ENCODE assay signal across 22 cellular contexts in the genomic region with DNA sequence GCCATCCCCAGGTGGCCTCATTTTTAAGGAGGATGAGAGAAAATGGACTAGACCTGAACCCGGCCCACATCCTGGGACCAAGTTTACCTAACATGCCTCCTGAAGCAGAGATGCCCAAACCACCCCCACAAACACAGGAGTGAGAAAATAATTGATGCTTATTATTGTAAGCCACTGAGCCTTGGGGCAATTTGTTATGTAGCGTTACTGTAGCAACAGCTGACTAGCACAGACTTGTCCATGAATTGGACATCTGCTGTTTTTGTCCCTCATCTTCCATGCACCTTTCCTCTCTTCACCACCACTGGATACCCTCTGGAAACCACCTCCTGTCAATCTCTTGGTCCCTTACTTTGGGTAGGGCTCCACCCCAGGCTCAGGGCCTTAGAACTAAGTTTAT.
"Had no signal": no experiment of that assay in that cellular context is flagged by ENCODE, and none has a peak within 500 bp of the region (broad histone marks: within the 10 kb centered on the region; RNA-seq: fewer than 3 reads in every experiment).

No MANE protein-coding gene starts in this region.

- H3K4me1 Mint-ChIP-seq: activated T-helper 17 cell treated with anti-CD3 and anti-CD28 coated beads, Interleukin-2, amount 50 U/mL, for 72 hours; T-helper 17 cell had no signal

- H3K36me3 ChIP-seq: heart right ventricle, lower lobe of right lung, spleen, thoracic aorta had no signal

- H3K4me3 Mint-ChIP-seq: activated B cell treated with CpG ODN at 0.5 μM for 24 hours; activated CD4-positive, alpha-beta T cell treated with anti-CD3 and anti-CD28 coated beads for 36 hours; activated T-cell treated with anti-CD3 and anti-CD28 coated beads, Interleukin-2, amount 50 U/mL, for 24 hours; activated T-helper 17 cell treated with anti-CD3 and anti-CD28 coated beads, Interleukin-2, amount 50 U/mL, for 72 hours; naive B cell; T-helper 17 cell; type B pancreatic cell had no signal

- DNase-seq: activated B cell treated with CpG ODN at 0.5 μM for 24 hours; activated CD4-positive, alpha-beta T cell treated with anti-CD3 and anti-CD28 coated beads for 36 hours; activated CD4-positive, alpha-beta T cell treated with anti-CD3 and anti-CD28 coated beads, Interleukin-2, amount 50 U/mL, for 4 hours; activated CD8-positive, alpha-beta memory T cell treated with anti-CD3 and anti-CD28 coated beads for 24 hours; activated CD8-positive, alpha-beta memory T cell treated with anti-CD3 and anti-CD28 coated beads, Interleukin-2, amount 50 U/mL, for 4 hours; activated T-cell treated with anti-CD3 and anti-CD28 coated beads, Interleukin-2, amount 50 U/mL, for 24 hours; aorta; heart right ventricle; kidney; lower lobe of right lung; naive B cell; spleen; stimulated activated CD4-positive, alpha-beta T cell treated with anti-CD3 and anti-CD28 coated beads, Interleukin-4, amount 100 ng/mL, for 1 hour; stimulated activated naive CD4-positive, alpha-beta T cell treated with Interleukin-2 at 50 U/mL for 16 hours; T-helper 17 cell had no signal

- H3K4me3 ChIP-seq: coronary artery, heart right ventricle, lower lobe of right lung, spleen, thoracic aorta had no signal

- H3K9me3 Mint-ChIP-seq: activated T-helper 17 cell treated with anti-CD3 and anti-CD28 coated beads, Interleukin-2, amount 50 U/mL, for 72 hours had no signal

- H3K27ac Mint-ChIP-seq: activated B cell treated with CpG ODN at 0.5 μM for 24 hours; activated CD4-positive, alpha-beta T cell treated with anti-CD3 and anti-CD28 coated beads for 36 hours; activated naive CD4-positive, alpha-beta T cell treated with anti-CD3 and anti-CD28 coated beads, Interleukin-2, amount 50 U/mL, for 72 hours; activated T-cell treated with anti-CD3 and anti-CD28 coated beads, Interleukin-2, amount 50 U/mL, for 24 hours; activated T-helper 17 cell treated with anti-CD3 and anti-CD28 coated beads, Interleukin-2, amount 50 U/mL, for 72 hours; naive B cell; progenitor cell of endocrine pancreas; T-helper 17 cell; type B pancreatic cell had no signal

- ATAC-seq: activated CD4-positive, alpha-beta T cell treated with anti-CD3 and anti-CD28 coated beads for 36 hours; activated naive CD4-positive, alpha-beta T cell treated with anti-CD3 and anti-CD28 coated beads, Interleukin-2, amount 50 U/mL, for 72 hours; activated T-helper 17 cell treated with anti-CD3 and anti-CD28 coated beads, Interleukin-2, amount 50 U/mL, for 72 hours; heart right ventricle; left lobe of liver; lower lobe of right lung; T-helper 17 cell had no signal

- H3K36me3 Mint-ChIP-seq: type B pancreatic cell had no signal

- H3K9me3 ChIP-seq: lower lobe of right lung had no signal

- H3K27ac ChIP-seq: coronary artery, heart right ventricle, lower lobe of right lung, spleen, thoracic aorta had no signal

- FAIRE-seq: kidney had no signal
